ENCODE assay signal across 16 cellular contexts in genomic region chr3:83435173-83435572, GRCh38.
DNase-seq lines count a peak whose midpoint lies in the region; ATAC-seq and TF ChIP-seq lines count a peak whose summit lies in the region.
"Had no signal": no experiment of that assay in that cellular context is flagged by ENCODE, and none has a peak within 500 bp of the region (broad histone marks: within the 10 kb centered on the region; RNA-seq: fewer than 3 reads in every experiment).

No MANE protein-coding gene starts in this region.

- H3K4me3 ChIP-seq in lower lobe of right lung: no peak overlapping the region
- H3K4me3 ChIP-seq: spleen, thoracic aorta had no signal

- no peaks in the 10 kb centered on the region for H3K36me3 ChIP-seq in lower lobe of right lung
- H3K36me3 ChIP-seq: spleen, thoracic aorta had no signal

- no peak for ATAC-seq in lower lobe of right lung
- ATAC-seq: left cardiac atrium had no signal

- H3K27ac ChIP-seq in lower lobe of right lung: no peak overlapping the region
- H3K27ac ChIP-seq: C4-2B, spleen, thoracic aorta had no signal

- intact Hi-C loops in lower lobe of right lung (cut with DNase I): no loop called here

- H3K9me3 ChIP-seq in lower lobe of right lung: no peaks in the 10 kb centered on the region
- H3K9me3 ChIP-seq: thoracic aorta had no signal

- H3K27me3 ChIP-seq in lower lobe of right lung (ENCODE audit: low read depth): no peaks in the 10 kb centered on the region
- H3K27me3 ChIP-seq: spleen had no signal

- peak; percentile 26 for DNase-seq in NCI-H82 (lab: John Stamatoyannopoulos, UW)
- no peak for DNase-seq in NCI-H82 treated with DMSO at 0.1 percent for 48 hours (lab: John Stamatoyannopoulos, UW; ENCODE audit: unreplicated experiment)
- DNase-seq in OCI-M1 (lab: John Stamatoyannopoulos, UW): peak; percentile 50
- DNase-seq in glomerular visceral epithelial cell (ENCODE audit: extremely low spot score): peak; percentile 0
- peak; percentile 64 for DNase-seq in retina
- DNase-seq in lower lobe of right lung: no peak
- DNase-seq in dedifferentiated amniotic fluid mesenchymal stem cell (ENCODE audit: extremely low spot score): no peak
- DNase-seq in activated CD8-positive, alpha-beta memory T cell treated with anti-CD3 and anti-CD28 coated beads, Interleukin-2, amount 50 U/mL, for 48 hours: no peak
- DNase-seq: amygdala; left cardiac atrium; NCI-H2081; NK-92 treated with Interleukin-12 subunit alpha and Interleukin-12 subunit beta, amount 100 ng/mL, for 24 hours; Right ventricle myocardium superior; spleen had no signal

- no peaks in the 10 kb centered on the region for H3K4me1 ChIP-seq in lower lobe of right lung
- H3K4me1 ChIP-seq: spleen had no signal

- TF ChIP-seq CTCF in lower lobe of right lung (IDR thresholded peaks at IDR 0.05): no peak

Comparison
In these comparisons a context has a peak if more than half of its experiments do, and no peak if none do; other contexts are left out.
1. DNase-seq: peak in NCI-H82 (single experiment), OCI-M1 (single experiment), glomerular visceral epithelial cell (single experiment) and retina (single experiment); none in NCI-H82 treated with DMSO at 0.1 percent for 48 hours (single experiment), lower lobe of right lung (single experiment), dedifferentiated amniotic fluid mesenchymal stem cell (single experiment) and activated CD8-positive, alpha-beta memory T cell treated with anti-CD3 and anti-CD28 coated beads, Interleukin-2, amount 50 U/mL, for 48 hours (single experiment).